In the genomic region with DNA sequence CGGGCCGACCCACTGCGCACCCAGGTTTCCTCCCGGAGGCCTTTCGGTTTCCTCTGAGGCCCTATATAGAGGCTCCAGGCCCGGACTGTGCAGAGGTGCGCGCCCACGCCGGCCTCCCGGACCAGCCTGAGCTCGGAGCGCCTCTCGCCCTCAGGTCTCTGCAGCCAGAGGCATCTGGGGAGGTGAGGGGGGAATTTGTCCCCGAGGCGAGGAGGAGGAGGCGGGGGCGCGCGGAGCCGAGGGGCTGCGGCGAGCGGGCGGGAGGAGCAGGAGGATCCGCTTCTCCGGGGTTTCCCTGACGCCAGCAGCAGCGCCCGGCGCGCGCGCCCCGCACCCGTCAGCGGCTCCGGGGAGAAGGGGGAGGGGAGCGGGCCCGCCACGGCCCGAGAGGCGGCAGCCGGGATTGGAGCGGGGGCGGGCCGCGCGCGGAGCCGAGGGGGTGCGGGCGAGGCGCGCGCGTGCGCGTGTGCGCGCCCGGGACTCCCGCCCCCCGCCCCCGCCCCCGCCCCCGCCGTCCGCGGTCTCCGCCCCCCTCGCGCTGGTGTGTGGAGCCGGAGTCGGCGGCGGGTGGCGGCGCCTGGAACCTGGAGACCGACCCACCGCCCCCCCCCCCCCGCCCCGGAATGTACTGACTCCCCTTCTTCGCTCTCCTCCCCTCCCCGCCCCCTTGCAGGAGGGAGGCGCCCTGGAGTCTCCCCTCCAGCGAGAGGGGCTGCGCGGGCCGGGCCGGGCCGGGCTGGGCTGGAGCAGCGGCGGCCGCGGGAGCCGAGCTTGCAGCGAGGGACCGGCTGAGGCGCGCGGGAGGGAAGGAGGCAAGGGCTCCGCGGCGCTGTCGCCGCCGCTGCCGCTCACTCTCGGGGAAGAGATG, we compare ENCODE assay signal across 8 cellular contexts. TPM values are rescaled to one million over a fixed set of nuclear protein-coding genes. Genes with fewer than 3 reads are reported as not detected.
DNase-seq lines count a peak whose midpoint lies in the region; ATAC-seq and TF ChIP-seq lines count a peak whose summit lies in the region.

Gene NEO1, plus strand, starts transcription at position 653 of the 868 bp plus-strand sequence. Its CDS starts 213 bp downstream, at position 866.

- ATAC-seq in left ventricle myocardium superior = peak; percentile 96

- H3K4me1 Mint-ChIP-seq in T-helper 2 cell treated with Interferon-gamma antibody and Interleukin-4, amounts not matched to agents 5 μg/mL and 100 μg/mL, for 36 hours (ENCODE audit: low read depth) = peaks cover 5% of the 10 kb centered on the region

- peaks cover 0 to 47% (median 23%) of the 10 kb centered on the region in 4 donors for H3K4me1 ChIP-seq in transverse colon

- intact Hi-C loops in left ventricle myocardium superior (cut with micrococcal nuclease) = no loop called here
- intact Hi-C loops in posterior vena cava (cut with DNase I) = loop anchor here in 1 of 2 donors (10.0 kb wide), 1 partner anchor 247 kb away; no protein-coding TSS in a partner anchor
- intact Hi-C loops in transverse colon (cut with DNase I; ENCODE audit: low total_unique reads) = loop anchor here (5.0 kb wide), 1 partner anchor 270 kb away; the partner anchor contains the start of gene ADPGK

- no peak for TF ChIP-seq EP300 in transverse colon (IDR thresholded peaks at IDR 0.05; ENCODE audit: low read depth)

- peak within 1 kb of the TSS; percentile 81 for H3K4me3 Mint-ChIP-seq in T-helper 2 cell treated with Interferon-gamma antibody and Interleukin-4, amounts not matched to agents 5 μg/mL and 100 μg/mL, for 36 hours

- H3K9me3 ChIP-seq in transverse colon = no peaks in the 10 kb centered on the region

- peak within 1 kb of the TSS; percentile 97 to 99 (median 98) for H3K27ac ChIP-seq in transverse colon

- in situ Hi-C loops in transverse colon (cut with MboI; ENCODE audit: low pct_ligation_motif_present in 1 of 4, low pct_unique_long_range_greater_than_20kb in 1 of 4, low sequenced_read_pairs in 3 of 4) = no loop called here

- DNase-seq in Daoy (ENCODE audit: low read depth) = peak; percentile 90
- DNase-seq in HEK293T (ENCODE audit: extremely low spot score) = peak; percentile 84
- DNase-seq in NCI-H1417 (lab: John Stamatoyannopoulos, UW) = peak; percentile 86 to 96 (median 96)
- DNase-seq in T-helper 2 cell treated with Interferon-gamma antibody and Interleukin-4, amounts not matched to agents 5 μg/mL and 100 μg/mL, for 36 hours (ENCODE audit: low spot score) = peak; percentile 80
- peak; percentile 48 to 97 (median 92) for DNase-seq in anterior cingulate cortex (lab: John Stamatoyannopoulos, UW)
- DNase-seq in left ventricle myocardium superior = peak; percentile 94
- peak; percentile 91 for DNase-seq in posterior vena cava (ENCODE audit: low spot score)
- DNase-seq in transverse colon = peak; percentile 90

- H3K4me3 ChIP-seq in transverse colon = peak within 1 kb of the TSS; percentile 87 to 98 (median 94)

- no peaks in the 10 kb centered on the region for H3K9me3 Mint-ChIP-seq in T-helper 2 cell treated with Interferon-gamma antibody and Interleukin-4, amounts not matched to agents 5 μg/mL and 100 μg/mL, for 36 hours

- no peaks in the 10 kb centered on the region for H3K36me3 Mint-ChIP-seq in T-helper 2 cell treated with Interferon-gamma antibody and Interleukin-4, amounts not matched to agents 5 μg/mL and 100 μg/mL, for 36 hours (ENCODE audit: low read depth)

- CTCF ChIA-PET in HEK293T (lab: Yijun Ruan, JAX) = no interaction called here

- peak; percentile 71 for TF ChIP-seq POLR2A in transverse colon (IDR thresholded peaks at IDR 0.05)

- WGBS in transverse colon (ENCODE audit: low coverage in 1 of 2), 2 donors = 2% methylated on average over 13 of the region's 110 CpGs; no CpG with 5 or more reads in 1 of the 2 donors

- no peak for TF ChIP-seq CTCF in transverse colon (IDR thresholded peaks at IDR 0.05)

- H3K36me3 ChIP-seq in transverse colon = no peaks in the 10 kb centered on the region

- POLR2A ChIA-PET in HEK293T (lab: Yijun Ruan, JAX) = interaction anchor here (0.7 to 2.1 kb wide), 8 partner anchors 12 to 254 kb away, joined by 3 to 10 read pairs (median 5); no protein-coding TSS in a partner anchor

- peak within 1 kb of the TSS; percentile 4 for H3K27ac Mint-ChIP-seq in T-helper 2 cell treated with Interferon-gamma antibody and Interleukin-4, amounts not matched to agents 5 μg/mL and 100 μg/mL, for 36 hours

- H3K27me3 ChIP-seq in transverse colon = no peaks in the 10 kb centered on the region

- peaks cover 37% of the 10 kb centered on the region for H3K27me3 Mint-ChIP-seq in T-helper 2 cell treated with Interferon-gamma antibody and Interleukin-4, amounts not matched to agents 5 μg/mL and 100 μg/mL, for 36 hours (ENCODE audit: low read depth)

TF ChIP-seq in HEK293T, 16 proteins besides CTCF, POLR2A, EP300 and RAD21:
- TF ChIP-seq SP1 (IDR thresholded peaks at IDR 0.05) (no peak), ZNF384 (IDR thresholded peaks at IDR 0.05) (no peak), FOXM1 (IDR thresholded peaks at IDR 0.05; ENCODE audit: borderline replicate concordance) (no peak), L3MBTL2 (conservative IDR thresholded peaks at IDR 0.05) (peak; percentile 24; the same call in 1 of the 2 replicates)

RNA-seq across cellular contexts. Expression of gene NEO1, which starts in this region (rescaled TPM):
- 14.5 and 18.1 TPM in 2 replicates for total RNA-seq in Daoy (2014; rRNA removed; shearing (Covaris generic))
- 14.4 TPM for total RNA-seq in left ventricle myocardium superior
- 10 to 100 TPM; 24.5 to 28.7 TPM for total RNA-seq in posterior vena cava
- total RNA-seq in transverse colon = 100 to 1,000 TPM; 100 to 188 (median 135) TPM

Comparison
In these comparisons a context has a peak if more than half of its experiments do, and no peak if none do; other contexts are left out.
1. Peak in every context shown above with its lines: DNase-seq, ATAC-seq, H3K4me3 ChIP-seq and H3K27ac ChIP-seq.